Comparison of ENCODE assay signal across 8 cellular contexts in the genomic region with DNA sequence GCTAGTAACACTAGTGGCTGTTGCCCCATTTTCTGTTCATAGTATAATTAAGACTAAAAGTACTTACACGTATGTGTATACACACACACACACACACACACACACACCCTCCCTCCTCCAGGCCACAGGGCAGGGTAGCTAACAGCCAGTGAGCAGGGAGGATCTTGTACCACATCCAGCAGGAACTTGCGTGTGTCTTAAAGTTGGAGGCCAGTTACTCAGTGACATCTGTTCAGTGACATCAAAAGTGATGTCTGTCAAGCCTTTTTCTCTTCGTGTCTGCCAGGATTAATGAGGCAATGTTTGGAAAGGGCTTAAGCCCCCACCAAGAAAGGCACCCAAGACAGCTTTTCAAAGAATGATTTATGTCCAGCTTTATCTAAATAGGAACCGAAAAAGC.
A peak's percentile ranks its signal among the peaks of the same experiment; 100 is the strongest.
DNase-seq lines count a peak whose midpoint lies in the region; ATAC-seq and TF ChIP-seq lines count a peak whose summit lies in the region.

No MANE protein-coding gene starts in this region.

- no peak overlapping the region for H3K4me3 Mint-ChIP-seq in activated CD4-positive, alpha-beta T cell treated with anti-CD3 and anti-CD28 coated beads, Interleukin-2, amount 10 ng/mL, durations not matched to agents 7 days and 5 days

- H3K9me3 ChIP-seq in hepatocyte (ENCODE audit: low read depth) = no peaks in the 10 kb centered on the region
- H3K9me3 ChIP-seq in suprapubic skin = no peaks in the 10 kb centered on the region

- no peak overlapping the region for H2AFZ ChIP-seq in hepatocyte

- no peaks in the 10 kb centered on the region for H3K36me3 Mint-ChIP-seq in activated CD4-positive, alpha-beta T cell treated with anti-CD3 and anti-CD28 coated beads, Interleukin-2, amount 10 ng/mL, durations not matched to agents 7 days and 5 days (ENCODE audit: low read depth)

- CTCF ChIA-PET in activated CD4-positive, alpha-beta T cell treated with anti-CD3 and anti-CD28 coated beads, Interleukin-2, amount 10 ng/mL, durations not matched to agents 7 days and 5 days (lab: Charles Lee) = interaction anchor here (0.6 kb wide), 1 partner anchor 173 kb away, joined by 3 read pairs; no protein-coding TSS in a partner anchor

- H3K27me3 Mint-ChIP-seq in activated CD4-positive, alpha-beta T cell treated with anti-CD3 and anti-CD28 coated beads, Interleukin-2, amount 10 ng/mL, durations not matched to agents 7 days and 5 days = peaks cover 40% of the 10 kb centered on the region

- H3K4me1 Mint-ChIP-seq in activated CD4-positive, alpha-beta T cell treated with anti-CD3 and anti-CD28 coated beads, Interleukin-2, amount 10 ng/mL, durations not matched to agents 7 days and 5 days = peaks cover 3% of the 10 kb centered on the region

- H3K4me3 ChIP-seq in WI38 (ENCODE audit: low read depth, low read length) = peak overlapping the region; percentile 63
- H3K4me3 ChIP-seq in hepatocyte = no peak overlapping the region
- H3K4me3 ChIP-seq in suprapubic skin = peak overlapping the region; percentile 49

- peak; percentile 34 for DNase-seq in NCI-H187 treated with DMSO at 0.1 percent for 48 hours (lab: John Stamatoyannopoulos, UW)
- DNase-seq in NCI-H187 (lab: John Stamatoyannopoulos, UW) = no peak
- peak; percentile 71 for DNase-seq in hepatocyte (ENCODE audit: low spot score)
- DNase-seq in suprapubic skin (ENCODE audit: low spot score in 2 of 2) = peak; percentile 85 to 93
- DNase-seq in activated CD4-positive, alpha-beta T cell treated with anti-CD3 and anti-CD28 coated beads, Interleukin-2, amount 10 ng/mL, durations not matched to agents 7 days and 5 days = no peak
- DNase-seq in GM13977 (ENCODE audit: low spot score) = no peak

- in situ Hi-C loops in GM13977 (cut with MboI; ENCODE audit: low pct_unique_long_range_greater_than_20kb, low sequenced_read_pairs, unreplicated experiment) = no loop called here

- H3K9me2 ChIP-seq in hepatocyte (replicated peaks; ENCODE audit: insufficient read depth) = no peaks in the 10 kb centered on the region

- 27% methylated on average over 4 of the region's 4 CpGs for WGBS in hepatocyte (ENCODE audit: low lambda C conversion rate, missing lambda C conversion rate)
- WGBS in suprapubic skin = 18% methylated on average over 4 of the region's 4 CpGs

- peak overlapping the region; percentile 67 for H3K4me2 ChIP-seq in hepatocyte

- no peak for ATAC-seq in GM21576 (IDR thresholded peaks at IDR 0.05; ENCODE audit: unreplicated experiment)

- H3K27ac ChIP-seq in hepatocyte = peak overlapping the region; percentile 96
- H3K27ac ChIP-seq in suprapubic skin = peak overlapping the region; percentile 93

- POLR2A ChIA-PET in activated CD4-positive, alpha-beta T cell treated with anti-CD3 and anti-CD28 coated beads, Interleukin-2, amount 10 ng/mL, durations not matched to agents 7 days and 5 days (lab: Charles Lee) = no interaction called here

- no peak for TF ChIP-seq EP300 in suprapubic skin (IDR thresholded peaks at IDR 0.05)

- no peaks in the 10 kb centered on the region for H3K36me3 ChIP-seq in hepatocyte (replicated peaks; ENCODE audit: insufficient read depth, low read depth)
- no peaks in the 10 kb centered on the region for H3K36me3 ChIP-seq in suprapubic skin

- H3K27me3 ChIP-seq in hepatocyte (no peaks in the 10 kb centered on the region), suprapubic skin (no peaks in the 10 kb centered on the region)

- TF ChIP-seq POLR2A in suprapubic skin (IDR thresholded peaks at IDR 0.05) = peak in 1 of 2 donors; percentile 28

- H3K4me1 ChIP-seq in hepatocyte (ENCODE audit: insufficient read depth) (peaks cover 23% of the 10 kb centered on the region), suprapubic skin (peaks cover 22% of the 10 kb centered on the region)

- H3K79me2 ChIP-seq in hepatocyte = no peaks in the 10 kb centered on the region

- H3K9me3 Mint-ChIP-seq in activated CD4-positive, alpha-beta T cell treated with anti-CD3 and anti-CD28 coated beads, Interleukin-2, amount 10 ng/mL, durations not matched to agents 7 days and 5 days = no peaks in the 10 kb centered on the region

- no peak overlapping the region for H3K27ac Mint-ChIP-seq in activated CD4-positive, alpha-beta T cell treated with anti-CD3 and anti-CD28 coated beads, Interleukin-2, amount 10 ng/mL, durations not matched to agents 7 days and 5 days

- TF ChIP-seq CTCF in WI38 (IDR thresholded peaks at IDR 0.05; ENCODE audit: low read depth, low read length) (no peak), hepatocyte (IDR thresholded peaks at IDR 0.05; ENCODE audit: poor library complexity) (no peak), suprapubic skin (IDR thresholded peaks at IDR 0.05) (no peak), GM13977 (IDR thresholded peaks at IDR 0.05; ENCODE audit: extremely low read depth, insufficient read depth, missing control alignments) (no peak)

- no peaks in the 10 kb centered on the region for H4K20me1 ChIP-seq in hepatocyte (ENCODE audit: insufficient read depth, poor library complexity, severe bottlenecking)

Comparison
In these comparisons a context has a peak if more than half of its experiments do, and no peak if none do; other contexts are left out.
1. DNase-seq: peak in NCI-H187 treated with DMSO at 0.1 percent for 48 hours (single experiment), hepatocyte (single experiment) and suprapubic skin (2 of 2); none in NCI-H187 (0 of 2), activated CD4-positive, alpha-beta T cell treated with anti-CD3 and anti-CD28 coated beads, Interleukin-2, amount 10 ng/mL, durations not matched to agents 7 days and 5 days (single experiment) and GM13977 (single experiment).